20 cellular contexts compared by ENCODE assay signal in genomic region chr18:11051462-11051861, GRCh38.
"Had no signal": no experiment of that assay in that cellular context is flagged by ENCODE, and none has a peak within 500 bp of the region (broad histone marks: within the 10 kb centered on the region; RNA-seq: fewer than 3 reads in every experiment).

No MANE protein-coding gene starts in this region.

- H3K4me3 Mint-ChIP-seq: natural killer cell; neural progenitor cell; stimulated activated effector memory CD8-positive, alpha-beta T cell treated with anti-CD3 and anti-CD28 coated beads, Interleukin-12 subunit alpha, Interleukin-12 subunit beta, amount 100 ng/mL, for 72 hours had no signal

- H3K36me3 ChIP-seq: gastrocnemius medialis, left lung, neural progenitor cell, prostate gland, right atrium auricular region, sigmoid colon, tibial artery, upper lobe of left lung had no signal

- H3K27ac ChIP-seq: gastrocnemius medialis, left lung, neural progenitor cell, prostate gland, right atrium auricular region, sigmoid colon, testis, tibial artery, upper lobe of left lung had no signal

- H3K4me1 ChIP-seq: gastrocnemius medialis, left lung, neural progenitor cell, prostate gland, right atrium auricular region, sigmoid colon, testis, tibial artery, upper lobe of left lung had no signal

- H3K36me3 Mint-ChIP-seq: natural killer cell; stimulated activated effector memory CD8-positive, alpha-beta T cell treated with anti-CD3 and anti-CD28 coated beads, Interleukin-12 subunit alpha, Interleukin-12 subunit beta, amount 100 ng/mL, for 72 hours had no signal

- H3K9me3 Mint-ChIP-seq: natural killer cell; neural progenitor cell; stimulated activated effector memory CD8-positive, alpha-beta T cell treated with anti-CD3 and anti-CD28 coated beads, Interleukin-12 subunit alpha, Interleukin-12 subunit beta, amount 100 ng/mL, for 72 hours had no signal

- ATAC-seq: gastrocnemius medialis; left lung; natural killer cell; stimulated activated effector memory CD8-positive, alpha-beta T cell treated with anti-CD3 and anti-CD28 coated beads, Interleukin-12 subunit alpha, Interleukin-12 subunit beta, amount 100 ng/mL, for 72 hours; stimulated activated naive CD8-positive, alpha-beta T cell treated with anti-CD3 and anti-CD28 coated beads, Interleukin-15, Interleukin-2, amounts not matched to agents 100 U/mL and 50 U/mL, for 24 hours had no signal

- H3K9me3 ChIP-seq: gastrocnemius medialis, left lung, prostate gland, right atrium auricular region, sigmoid colon, testis, tibial artery, upper lobe of left lung had no signal

- H3K27ac Mint-ChIP-seq: natural killer cell; neural progenitor cell; stimulated activated effector memory CD8-positive, alpha-beta T cell treated with anti-CD3 and anti-CD28 coated beads, Interleukin-12 subunit alpha, Interleukin-12 subunit beta, amount 100 ng/mL, for 72 hours had no signal

- H3K4me1 Mint-ChIP-seq: natural killer cell; neural progenitor cell; stimulated activated effector memory CD8-positive, alpha-beta T cell treated with anti-CD3 and anti-CD28 coated beads, Interleukin-12 subunit alpha, Interleukin-12 subunit beta, amount 100 ng/mL, for 72 hours had no signal

- H3K4me3 ChIP-seq: dorsolateral prefrontal cortex, gastrocnemius medialis, left lung, neural progenitor cell, prostate gland, right atrium auricular region, sigmoid colon, testis, tibial artery, upper lobe of left lung had no signal

- DNase-seq: cerebellar nuclear complex; dorsolateral prefrontal cortex; effector CD4-positive, alpha-beta T cell; foreskin fibroblast; gastrocnemius medialis; kidney; left lung; mesendoderm; natural killer cell; sigmoid colon; stimulated activated CD4-positive, alpha-beta T cell treated with anti-CD3 and anti-CD28 coated beads, Interleukin-2, amount 100 ng/mL, for 24 hours; stimulated activated CD4-positive, alpha-beta T cell treated with anti-CD3 and anti-CD28 coated beads, Interleukin-4, amount 100 ng/mL, for 24 hours; stimulated activated naive CD8-positive, alpha-beta T cell treated with anti-CD3 and anti-CD28 coated beads, Interleukin-15, Interleukin-2, amounts not matched to agents 100 U/mL and 50 U/mL, for 24 hours; testis; tibial artery; upper lobe of left lung had no signal

- H3K27me3 ChIP-seq: dorsolateral prefrontal cortex, gastrocnemius medialis, left lung, neural progenitor cell, right atrium auricular region, sigmoid colon, testis, tibial artery, upper lobe of left lung had no signal
